ENCODE assay signal across 12 cellular contexts in the genomic region with DNA sequence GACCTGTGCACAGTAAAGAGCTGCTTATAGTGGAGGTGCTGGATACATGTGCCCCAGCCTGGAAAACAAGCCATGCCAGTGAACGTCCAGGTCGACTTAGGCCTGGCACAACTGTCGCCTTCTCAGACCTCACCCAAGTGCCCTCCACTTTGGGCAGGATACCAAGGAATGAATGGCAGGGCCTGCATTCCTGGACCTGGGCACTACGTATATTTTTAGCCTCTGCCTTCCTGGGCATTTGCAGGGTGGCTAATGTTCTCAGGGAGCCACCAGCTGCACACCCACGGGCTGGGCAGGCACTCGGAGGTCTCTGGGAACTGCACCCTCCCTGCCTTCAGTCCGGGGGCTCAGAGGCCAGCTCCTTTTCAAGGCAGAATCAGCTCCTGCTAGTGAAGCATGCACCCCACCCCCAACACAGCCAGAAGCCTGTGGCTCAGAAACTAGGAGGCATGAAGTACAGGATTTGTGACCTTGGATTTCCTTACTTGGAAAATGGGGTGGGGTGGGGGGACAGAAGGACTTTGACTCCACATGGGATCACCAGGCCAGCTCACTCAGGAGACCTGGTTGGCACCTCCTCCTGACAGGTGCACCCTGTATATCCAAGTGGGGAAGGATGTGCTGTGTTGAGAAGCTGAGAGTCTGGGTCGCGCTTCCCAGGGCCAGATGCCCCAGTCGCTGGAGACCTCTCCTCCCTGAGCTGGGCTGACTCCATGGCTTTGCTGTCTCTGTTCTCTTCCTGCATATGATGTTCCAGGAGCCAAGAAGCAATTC. TPM values are rescaled to one million over a fixed set of nuclear protein-coding genes. Genes with fewer than 3 reads are reported as not detected.
DNase-seq lines count a peak whose midpoint lies in the region; ATAC-seq and TF ChIP-seq lines count a peak whose summit lies in the region.
"Had no signal": no experiment of that assay in that cellular context is flagged by ENCODE, and none has a peak within 500 bp of the region (broad histone marks: within the 10 kb centered on the region; RNA-seq: fewer than 3 reads in every experiment).

No MANE protein-coding gene starts in this region.

- peaks cover 0 to 15% (median 0%) of the 10 kb centered on the region in 3 donors for H3K36me3 Mint-ChIP-seq in CD8-positive, alpha-beta memory T cell
- H3K36me3 Mint-ChIP-seq in naive thymus-derived CD4-positive, alpha-beta T cell = peaks cover 0 to 9% (median 7%) of the 10 kb centered on the region in 5 donors

- no peak for TF ChIP-seq CTCF in ascending aorta (IDR thresholded peaks at IDR 0.05)

- H3K9me3 Mint-ChIP-seq in CD8-positive, alpha-beta memory T cell = peaks cover 0 to 18% (median 13%) of the 10 kb centered on the region in 5 donors
- H3K9me3 Mint-ChIP-seq in naive thymus-derived CD4-positive, alpha-beta T cell = peaks cover 0 to 23% (median 9%) of the 10 kb centered on the region in 11 donors
- H3K9me3 Mint-ChIP-seq: dendritic cell treated with granulocyte-macrophage colony-stimulating factor and Interleukin-4, amounts not matched to agents 40 ng/mL and 50 ng/mL, for 4 days had no signal

- peaks cover 7% of the 10 kb centered on the region for H3K36me3 ChIP-seq in CD8-positive, alpha-beta memory T cell (ENCODE audit: insufficient read depth, low read length)
- no peaks in the 10 kb centered on the region for H3K36me3 ChIP-seq in ascending aorta
- peaks cover 0 to 6% (median 0%) of the 10 kb centered on the region in 3 experiments for H3K36me3 ChIP-seq in naive thymus-derived CD4-positive, alpha-beta T cell (ENCODE audit: control insufficient read depth in 2 of 3, insufficient read depth in 3 of 3, low read length in 3 of 3)

- H3K4me1 ChIP-seq in CD8-positive, alpha-beta memory T cell (ENCODE audit: insufficient read depth, low read length) = peaks cover 57% of the 10 kb centered on the region
- H3K4me1 ChIP-seq in ascending aorta = peaks cover 0 to 26% of the 10 kb centered on the region in 2 donors
- H3K4me1 ChIP-seq in naive thymus-derived CD4-positive, alpha-beta T cell (ENCODE audit: control insufficient read depth in 2 of 2, insufficient read depth in 2 of 2, low read length in 2 of 2) = peaks cover 39 to 44% of the 10 kb centered on the region in 2 donors

- H3K4me1 Mint-ChIP-seq in CD8-positive, alpha-beta memory T cell = peaks cover 42 to 64% (median 47%) of the 10 kb centered on the region in 3 donors
- peaks cover 34 to 66% (median 54%) of the 10 kb centered on the region in 7 donors for H3K4me1 Mint-ChIP-seq in naive thymus-derived CD4-positive, alpha-beta T cell

- no peak overlapping the region for H3K4me3 ChIP-seq in CD8-positive, alpha-beta memory T cell (ENCODE audit: low read length)
- H3K4me3 ChIP-seq in ascending aorta = no peak overlapping the region
- no peak overlapping the region for H3K4me3 ChIP-seq in naive thymus-derived CD4-positive, alpha-beta T cell (ENCODE audit: low read length)
- H3K4me3 ChIP-seq: skin epidermis had no signal

- H3K4me3 Mint-ChIP-seq in CD8-positive, alpha-beta memory T cell = peak overlapping the region in 5 of 7 donors; percentile 12 to 90 (median 44)
- H3K4me3 Mint-ChIP-seq in naive thymus-derived CD4-positive, alpha-beta T cell = peak overlapping the region in 7 of 10 donors; percentile 41 to 96 (median 70)
- H3K4me3 Mint-ChIP-seq: dendritic cell treated with granulocyte-macrophage colony-stimulating factor and Interleukin-4, amounts not matched to agents 40 ng/mL and 50 ng/mL, for 4 days had no signal

- ATAC-seq in naive thymus-derived CD4-positive, alpha-beta T cell = no peak

- CTCF ChIA-PET in CD8-positive, alpha-beta memory T cell (lab: Charles Lee) = interaction anchor here (1.6 kb wide), 1 partner anchor 58 kb away, joined by 3 read pairs; no protein-coding TSS in a partner anchor
- CTCF ChIA-PET in naive thymus-derived CD4-positive, alpha-beta T cell (lab: Charles Lee) = interaction anchor here (1.0 kb wide), 1 partner anchor 16 kb away, joined by 4 read pairs; no protein-coding TSS in a partner anchor

- no peak overlapping the region for H3K27ac ChIP-seq in CD8-positive, alpha-beta memory T cell (ENCODE audit: low read depth, low read length)
- peak overlapping the region; percentile 97 to 98 for H3K27ac ChIP-seq in ascending aorta
- H3K27ac ChIP-seq in naive thymus-derived CD4-positive, alpha-beta T cell (ENCODE audit: low read depth, low read length) = no peak overlapping the region
- H3K27ac ChIP-seq: skin epidermis had no signal

- peaks cover 0 to 3% of the 10 kb centered on the region in 2 donors for H3K27me3 Mint-ChIP-seq in CD8-positive, alpha-beta memory T cell
- no peaks in the 10 kb centered on the region for H3K27me3 Mint-ChIP-seq in naive thymus-derived CD4-positive, alpha-beta T cell

- no peaks in the 10 kb centered on the region for H3K9me3 ChIP-seq in CD8-positive, alpha-beta memory T cell (ENCODE audit: low read length)
- no peaks in the 10 kb centered on the region for H3K9me3 ChIP-seq in ascending aorta
- H3K9me3 ChIP-seq in naive thymus-derived CD4-positive, alpha-beta T cell (ENCODE audit: control insufficient read depth in 2 of 3, low read length in 3 of 3) = peaks cover 0 to 11% (median 0%) of the 10 kb centered on the region in 3 experiments

- H3K27ac Mint-ChIP-seq in CD8-positive, alpha-beta memory T cell = peak overlapping the region; percentile 56 to 97 (median 93)
- H3K27ac Mint-ChIP-seq in naive thymus-derived CD4-positive, alpha-beta T cell = peak overlapping the region; percentile 68 to 97 (median 88)

- DNase-seq in CD8-positive, alpha-beta memory T cell = no peak
- DNase-seq in ascending aorta (ENCODE audit: low spot score in 2 of 2) (no peak), NCI-H526 (lab: John Stamatoyannopoulos, UW) (no peak), NCI-H748 treated with DMSO at 0.1 percent for 48 hours (lab: John Stamatoyannopoulos, UW) (no peak), HuH-7.5 (ENCODE audit: low spot score) (no peak)
- DNase-seq in naive thymus-derived CD4-positive, alpha-beta T cell = no peak
- DNase-seq: activated gamma-delta T cell, Karpas-422, NCI-H226, RPMI8226 had no signal

- intact Hi-C loops in ascending aorta (cut with DNase I) = loop anchor here (1.0 to 5.0 kb wide), 3 partner anchors 53 to 1153 kb away; a partner anchor contains a TSS
- intact Hi-C loops in naive thymus-derived CD4-positive, alpha-beta T cell (cut with micrococcal nuclease) = loop anchor here (5.0 kb wide), 4 partner anchors 107 to 818 kb away; a partner anchor contains a TSS

- POLR2A ChIA-PET in CD8-positive, alpha-beta memory T cell (lab: Charles Lee) = interaction anchor here (0.8 to 1.2 kb wide), 2 partner anchors 53 to 63 kb away, joined by 3 to 4 read pairs; a partner anchor contains a TSS
- POLR2A ChIA-PET in naive thymus-derived CD4-positive, alpha-beta T cell (lab: Charles Lee) = interaction anchor here (1.3 to 7.0 kb wide), 4 partner anchors 14 to 59 kb away, joined by 3 to 109 read pairs (median 34); a partner anchor contains a TSS

- H3K27me3 ChIP-seq in CD8-positive, alpha-beta memory T cell (ENCODE audit: insufficient read depth, low read length, poor library complexity, severe bottlenecking) = no peaks in the 10 kb centered on the region
- H3K27me3 ChIP-seq in ascending aorta = no peaks in the 10 kb centered on the region
- no peaks in the 10 kb centered on the region for H3K27me3 ChIP-seq in naive thymus-derived CD4-positive, alpha-beta T cell (ENCODE audit: control insufficient read depth in 2 of 2, insufficient read depth in 2 of 2, low read length in 2 of 2)

RNA-seq across cellular contexts. Expression of a gene that starts 2.5 kb away (rescaled TPM):
- 10 to 100 TPM; 35.8 to 36.4 TPM for total RNA-seq in CD8-positive, alpha-beta memory T cell
- 1.1 TPM for polyA plus RNA-seq in CD8-positive, alpha-beta memory T cell
- total RNA-seq in ascending aorta = 27.6 TPM
- 10 to 100 TPM; 39.5 to 61.5 (median 41.9) TPM for total RNA-seq in naive thymus-derived CD4-positive, alpha-beta T cell
- polyA plus RNA-seq in naive thymus-derived CD4-positive, alpha-beta T cell = 1 to 10 TPM; 1.4 to 1.9 TPM

RNA-seq across cellular contexts. Expression of a gene that starts 23.4 kb away (rescaled TPM):
- total RNA-seq in CD8-positive, alpha-beta memory T cell = 100 to 1,000 TPM; 447 to 464 TPM
- 459 TPM for polyA plus RNA-seq in CD8-positive, alpha-beta memory T cell
- 301 TPM for total RNA-seq in ascending aorta
- 100 to 1,000 TPM; 125 to 301 (median 165) TPM for total RNA-seq in naive thymus-derived CD4-positive, alpha-beta T cell
- 100 to 1,000 TPM; 377 to 406 TPM for polyA plus RNA-seq in naive thymus-derived CD4-positive, alpha-beta T cell

RNA-seq across cellular contexts. Expression of a gene that starts 23.8 kb away (rescaled TPM):
- total RNA-seq in CD8-positive, alpha-beta memory T cell = 10 to 100 TPM; 16.9 to 18.5 TPM
- polyA plus RNA-seq in CD8-positive, alpha-beta memory T cell = 0.86 TPM
- 39.8 TPM for total RNA-seq in ascending aorta
- 10 to 100 TPM; 17.8 to 26.7 (median 22.6) TPM for total RNA-seq in naive thymus-derived CD4-positive, alpha-beta T cell
- polyA plus RNA-seq in naive thymus-derived CD4-positive, alpha-beta T cell = under 1 TPM; 0.47 to 0.54 TPM

RNA-seq across cellular contexts. Expression of a gene that starts 54.1 kb away (rescaled TPM):
- total RNA-seq in CD8-positive, alpha-beta memory T cell = 10 to 100 TPM; 20.5 to 21.0 TPM
- 1.4 TPM for polyA plus RNA-seq in CD8-positive, alpha-beta memory T cell
- total RNA-seq in ascending aorta = 166 TPM
- 10 to 100 TPM; 19.8 to 43.7 (median 23.7) TPM for total RNA-seq in naive thymus-derived CD4-positive, alpha-beta T cell
- polyA plus RNA-seq in naive thymus-derived CD4-positive, alpha-beta T cell = 1 to 10 TPM in 1 of 2 donors, under 1 TPM in 1; 0.74 to 2.3 TPM

Comparison
In these comparisons a context has a peak if more than half of its experiments do, and no peak if none do; other contexts are left out.
1. H3K27ac ChIP-seq: peak in ascending aorta (2 of 2); none in CD8-positive, alpha-beta memory T cell (single experiment) and naive thymus-derived CD4-positive, alpha-beta T cell (single experiment).